ENCODE assay signal across 21 cellular contexts in genomic region chr16:9115277-9115676, GRCh38. TPM values are rescaled to one million over a fixed set of nuclear protein-coding genes. Genes with fewer than 3 reads are reported as not detected.
DNase-seq lines count a peak whose midpoint lies in the region; ATAC-seq and TF ChIP-seq lines count a peak whose summit lies in the region.
"Had no signal": no experiment of that assay in that cellular context is flagged by ENCODE, and none has a peak within 500 bp of the region (broad histone marks: within the 10 kb centered on the region; RNA-seq: fewer than 3 reads in every experiment).

No MANE protein-coding gene starts in this region.

- H3K9me3 ChIP-seq in GM23248 (ENCODE audit: low read depth) (no peaks in the 10 kb centered on the region), T-helper 17 cell (ENCODE audit: control insufficient read depth, low read length, poor library complexity, severe bottlenecking) (no peaks in the 10 kb centered on the region)
- H3K9me3 ChIP-seq: BLaER1, gastroesophageal sphincter had no signal

- no peaks in the 10 kb centered on the region for H3K9me2 ChIP-seq in GM23248 (ENCODE audit: insufficient read depth)

- H3K9me3 Mint-ChIP-seq in nephron progenitor cell = no peaks in the 10 kb centered on the region
- H3K9me3 Mint-ChIP-seq: activated T-cell treated with anti-CD3 and anti-CD28 coated beads, Interleukin-2, amount 50 U/mL, for 72 hours; nephron; stimulated activated naive B cell treated with anti-CD40 and anti-IgM and Interleukin-4, amounts not matched to agents 10 μg/mL and 1 μg/mL and 100 μg/mL, for 72 hours had no signal

- H2AFZ ChIP-seq in GM23248 = no peak overlapping the region

- no peaks in the 10 kb centered on the region for H3K27me3 ChIP-seq in GM23248 (replicated peaks; ENCODE audit: insufficient read depth)
- H3K27me3 ChIP-seq: BLaER1, gastroesophageal sphincter had no signal

- ATAC-seq in T-helper 17 cell = no peak
- peak; percentile 90 for ATAC-seq in esophagus mucosa
- ATAC-seq: activated CD4-positive, CD25-positive, alpha-beta regulatory T cell treated with anti-CD3 and anti-CD28 coated beads, Interleukin-2, amount 50 U/mL, for 24 hours; activated T-cell treated with anti-CD3 and anti-CD28 coated beads, Interleukin-2, amount 50 U/mL, for 72 hours; gastroesophageal sphincter; right cardiac atrium; stimulated activated naive B cell treated with anti-CD40 and anti-IgM and Interleukin-4, amounts not matched to agents 10 μg/mL and 1 μg/mL and 100 μg/mL, for 72 hours had no signal

- peaks cover 95% of the 10 kb centered on the region for H3K79me2 ChIP-seq in GM23248 (ENCODE audit: insufficient read depth)

- H3K36me3 ChIP-seq in GM23248 (ENCODE audit: low read depth) = peaks cover 30% of the 10 kb centered on the region

- H3K27ac ChIP-seq in GM23248 = 0 out of 2 replicates have a peak overlapping the region, but pooled peaks have one; percentile 6
- H3K27ac ChIP-seq: gastroesophageal sphincter, HL-60 had no signal

- peaks cover 81% of the 10 kb centered on the region for H3K4me1 ChIP-seq in GM23248 (ENCODE audit: insufficient read depth)

- no peak overlapping the region for H3K4me3 ChIP-seq in GM23248
- H3K4me3 ChIP-seq: BLaER1, gastroesophageal sphincter had no signal

- 67 to 69% methylated on average over 3 of the region's 3 CpGs for WGBS in GM23248 (ENCODE audit: low coverage in 1 of 2, low lambda C conversion rate in 2 of 2, missing lambda C conversion rate in 2 of 2), 2 experiments

- H3K27me3 Mint-ChIP-seq in T-helper 17 cell = no peaks in the 10 kb centered on the region
- no peaks in the 10 kb centered on the region for H3K27me3 Mint-ChIP-seq in nephron progenitor cell (ENCODE audit: low read depth, poor library complexity)
- H3K27me3 Mint-ChIP-seq: stimulated activated naive B cell treated with anti-CD40 and anti-IgM and Interleukin-4, amounts not matched to agents 10 μg/mL and 1 μg/mL and 100 μg/mL, for 72 hours had no signal

- no peak overlapping the region for H3K9ac ChIP-seq in GM23248
- H3K9ac ChIP-seq: BLaER1 had no signal

- in situ Hi-C loops in GM23248 (cut with MboI) = no loop called here

- peaks cover 60% of the 10 kb centered on the region for H3K4me1 Mint-ChIP-seq in T-helper 17 cell
- H3K4me1 Mint-ChIP-seq in nephron progenitor cell = peaks cover 59% of the 10 kb centered on the region

- H3K4me2 ChIP-seq in GM23248 (ENCODE audit: unreplicated experiment) = peak overlapping the region; percentile 21
- H3K4me2 ChIP-seq: BLaER1 had no signal

- no peak for TF ChIP-seq CTCF in nephron progenitor cell (IDR thresholded peaks at IDR 0.05)

- H3F3A ChIP-seq in GM23248 (ENCODE audit: insufficient read depth) = peaks cover 84% of the 10 kb centered on the region

- peak overlapping the region; percentile 95 for H3K27ac Mint-ChIP-seq in T-helper 17 cell
- peak overlapping the region; percentile 64 for H3K27ac Mint-ChIP-seq in nephron progenitor cell
- H3K27ac Mint-ChIP-seq: nephron had no signal

- H4K20me1 ChIP-seq in GM23248 (ENCODE audit: insufficient read depth) = peaks cover 57% of the 10 kb centered on the region

- H3K4me3 Mint-ChIP-seq in T-helper 17 cell = no peak overlapping the region
- H3K4me3 Mint-ChIP-seq in nephron progenitor cell = no peak overlapping the region
- H3K4me3 Mint-ChIP-seq: activated T-cell treated with anti-CD3 and anti-CD28 coated beads, Interleukin-2, amount 50 U/mL, for 72 hours; nephron; stimulated activated naive B cell treated with anti-CD40 and anti-IgM and Interleukin-4, amounts not matched to agents 10 μg/mL and 1 μg/mL and 100 μg/mL, for 72 hours had no signal

- DNase-seq in GM23248 = peak; percentile 59
- DNase-seq in T-helper 17 cell = no peak
- no peak for DNase-seq in nephron progenitor cell
- no peak for DNase-seq in medulla oblongata (ENCODE audit: extremely low spot score)
- no peak for DNase-seq in ureter (ENCODE audit: low spot score)
- no peak for DNase-seq in OCI-M1 (lab: John Stamatoyannopoulos, UW)
- DNase-seq in activated CD8-positive, alpha-beta memory T cell treated with anti-CD3 and anti-CD28 coated beads for 24 hours = no peak
- DNase-seq: activated T-cell treated with anti-CD3 and anti-CD28 coated beads, Interleukin-2, amount 50 U/mL, for 72 hours; anterior cingulate cortex; H7; islet precursor cell; NCI-H2171 treated with DMSO at 0.1 percent for 48 hours; right cardiac atrium; stimulated activated CD4-positive, alpha-beta T cell treated with anti-CD3 and anti-CD28 coated beads, Interleukin-4, amount 100 ng/mL, for 4 hours; stimulated activated naive B cell treated with anti-CD40 and anti-IgM and Interleukin-4, amounts not matched to agents 10 μg/mL and 1 μg/mL and 100 μg/mL, for 72 hours had no signal

- H3K36me3 Mint-ChIP-seq in T-helper 17 cell (ENCODE audit: low read depth) = peaks cover 12% of the 10 kb centered on the region
- peaks cover 76% of the 10 kb centered on the region for H3K36me3 Mint-ChIP-seq in nephron progenitor cell (ENCODE audit: low read depth)

RNA-seq across cellular contexts. Expression of gene HAPSTR1, which starts 23.8 kb away (rescaled TPM):
- total RNA-seq in GM23248 (2014; rRNA removed; shearing (Covaris generic)) = 79.2 and 85.5 TPM in 2 replicates
- 11.7 and 12.0 TPM in 2 replicates for polyA plus RNA-seq in GM23248 (2016; fragmentation: Nextera tagmentation; extraction: Ambion mirVana)
- 100 to 1,000 TPM; 122 to 124 TPM for total RNA-seq in T-helper 17 cell
- 50.1 TPM for total RNA-seq in esophagus mucosa
- 81.1 TPM for total RNA-seq in ureter
